Comparison of ENCODE assay signal across 8 cellular contexts in the genomic region with DNA sequence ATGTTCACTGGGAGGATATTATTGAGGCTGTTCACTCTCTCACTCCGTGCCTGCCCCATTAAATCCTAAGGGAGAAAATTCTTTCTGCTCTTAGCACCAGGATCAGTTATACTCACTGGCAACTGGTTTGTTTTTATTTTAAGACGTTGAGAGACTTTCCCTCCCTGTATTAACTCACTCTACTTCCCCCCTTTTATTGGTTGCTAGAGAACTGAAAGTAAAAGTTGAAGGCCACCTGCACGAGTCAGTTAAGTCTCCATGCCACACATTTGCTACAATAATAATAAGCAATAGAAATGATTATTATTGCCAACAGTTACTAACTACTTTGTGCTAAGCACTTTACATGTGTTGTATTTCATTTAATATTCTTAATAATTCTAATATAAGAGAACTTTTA. TPM values are rescaled to one million over a fixed set of nuclear protein-coding genes. Genes with fewer than 3 reads are reported as not detected.
DNase-seq lines count a peak whose midpoint lies in the region; ATAC-seq, FAIRE-seq and TF ChIP-seq lines count a peak whose summit lies in the region.
"Not testable (repeated sequence)": the region's sequence is repeated elsewhere in the genome, so short reads cannot be mapped to it uniquely, and the experiment has no call there.

No MANE protein-coding gene starts in this region.

- H3K4me3 Mint-ChIP-seq in HFFc6 (peak overlapping the region; percentile 45; the same call in 1 of the 2 replicates), activated B cell treated with CpG ODN at 0.5 μM for 24 hours (peak overlapping the region; percentile 48), MCF 10A (ENCODE audit: unreplicated experiment) (peak overlapping the region; percentile 35)
- peak overlapping the region; percentile 45 for H3K4me3 Mint-ChIP-seq in stimulated activated naive CD8-positive, alpha-beta T cell treated with anti-CD3 and anti-CD28 coated beads, Interleukin-15, Interleukin-2, amounts not matched to agents 100 ng/mL and 50 ng/mL, for 24 hours

- not testable (repeated sequence) for H3K27me3 Mint-ChIP-seq in HFFc6 (ENCODE audit: insufficient read depth); activated B cell treated with CpG ODN at 0.5 μM for 24 hours; MCF 10A (ENCODE audit: insufficient read depth, unreplicated experiment); stimulated activated naive CD8-positive, alpha-beta T cell treated with anti-CD3 and anti-CD28 coated beads, Interleukin-15, Interleukin-2, amounts not matched to agents 100 ng/mL and 50 ng/mL, for 24 hours

- TF ChIP-seq CTCF in HFFc6 (IDR thresholded peaks at IDR 0.05); activated B cell treated with CpG ODN at 0.5 μM for 24 hours (IDR thresholded peaks at IDR 0.05); MCF 10A (IDR thresholded peaks at IDR 0.05; ENCODE audit: unreplicated experiment): not testable (repeated sequence)

- H3K4me1 Mint-ChIP-seq in HFFc6 (ENCODE audit: low read depth) = peaks cover 25% of the 10 kb centered on the region; the same call in 1 of the 2 replicates
- peaks cover 12% of the 10 kb centered on the region for H3K4me1 Mint-ChIP-seq in activated B cell treated with CpG ODN at 0.5 μM for 24 hours
- not testable (repeated sequence) for H3K4me1 Mint-ChIP-seq in MCF 10A (ENCODE audit: insufficient read depth, unreplicated experiment)
- peaks cover 11% of the 10 kb centered on the region for H3K4me1 Mint-ChIP-seq in stimulated activated naive CD8-positive, alpha-beta T cell treated with anti-CD3 and anti-CD28 coated beads, Interleukin-15, Interleukin-2, amounts not matched to agents 100 ng/mL and 50 ng/mL, for 24 hours (ENCODE audit: low read depth)

- peaks cover 22% of the 10 kb centered on the region for H3K36me3 Mint-ChIP-seq in HFFc6 (ENCODE audit: low read depth)
- not testable (repeated sequence) for H3K36me3 Mint-ChIP-seq in activated B cell treated with CpG ODN at 0.5 μM for 24 hours (ENCODE audit: low read depth); MCF 10A (ENCODE audit: insufficient read depth, unreplicated experiment); stimulated activated naive CD8-positive, alpha-beta T cell treated with anti-CD3 and anti-CD28 coated beads, Interleukin-15, Interleukin-2, amounts not matched to agents 100 ng/mL and 50 ng/mL, for 24 hours (ENCODE audit: low read depth)

- ATAC-seq in GM19438 (IDR thresholded peaks at IDR 0.05; ENCODE audit: low read depth, unreplicated experiment) (peak; percentile 83), HG03095 (IDR thresholded peaks at IDR 0.05; ENCODE audit: unreplicated experiment) (peak; percentile 83), activated B cell treated with CpG ODN at 0.5 μM for 24 hours (ENCODE audit: low read depth) (peak; percentile 49)

- not testable (repeated sequence) for BruUV-seq in MCF 10A (replicated peaks; lab: Mats Ljungman, UMichigan)

- H3K9me3 Mint-ChIP-seq in HFFc6; activated B cell treated with CpG ODN at 0.5 μM for 24 hours; MCF 10A (ENCODE audit: unreplicated experiment); stimulated activated naive CD8-positive, alpha-beta T cell treated with anti-CD3 and anti-CD28 coated beads, Interleukin-15, Interleukin-2, amounts not matched to agents 100 ng/mL and 50 ng/mL, for 24 hours: not testable (repeated sequence)

- H3K9me3 ChIP-seq in KOPT-K1 (ENCODE audit: insufficient read depth, low read length, poor library complexity, severe bottlenecking) = not testable (repeated sequence)

- peak overlapping the region; percentile 55 for H3K27ac ChIP-seq in KOPT-K1 (ENCODE audit: low read depth, low read length, poor library complexity, severe bottlenecking)

- peak; percentile 63 for FAIRE-seq in GM18507 (lab: Jason Lieb, UNC)

- intact Hi-C loops in activated B cell treated with CpG ODN at 0.5 μM for 24 hours (cut with micrococcal nuclease); MCF 10A (cut with micrococcal nuclease): not testable (repeated sequence)

- POLR2A ChIA-PET in activated B cell treated with CpG ODN at 0.5 μM for 24 hours (lab: Charles Lee); MCF 10A (lab: Yijun Ruan, JAX): not testable (repeated sequence)

- DNase-seq in GM18507 (ENCODE audit: extremely low spot score, insufficient read length, low read depth); HFFc6; activated B cell treated with CpG ODN at 0.5 μM for 24 hours; MCF 10A (ENCODE audit: unreplicated experiment): not testable (repeated sequence)

- H3K27ac Mint-ChIP-seq in HFFc6; MCF 10A (ENCODE audit: low read depth, unreplicated experiment); stimulated activated naive CD8-positive, alpha-beta T cell treated with anti-CD3 and anti-CD28 coated beads, Interleukin-15, Interleukin-2, amounts not matched to agents 100 ng/mL and 50 ng/mL, for 24 hours: not testable (repeated sequence)
- H3K27ac Mint-ChIP-seq in activated B cell treated with CpG ODN at 0.5 μM for 24 hours = peak overlapping the region; percentile 50

- CTCF ChIA-PET in activated B cell treated with CpG ODN at 0.5 μM for 24 hours (lab: Charles Lee); MCF 10A (lab: Yijun Ruan, JAX): not testable (repeated sequence)

- not testable (repeated sequence) for H3K36me3 ChIP-seq in KOPT-K1 (ENCODE audit: insufficient read depth, low read length)

RNA-seq across cellular contexts. Expression of gene ODAD2, which starts 40.5 kb away (rescaled TPM):
- total RNA-seq in HFFc6 (2021; fragmentation: NEBNext Ultra II Directional; extraction: Animal tissue kit (Norgen Biotek cat#: 25700)) = 10 to 100 TPM; 10.3 to 17.5 (median 12.4) TPM
- total RNA-seq in activated B cell treated with CpG ODN at 0.5 μM for 24 hours (not detected in 2 replicates), MCF 10A (2022) (0.28 and 1.3 TPM in 2 replicates)
